ENCODE assay signal across 1 cellular context in the genomic region with DNA sequence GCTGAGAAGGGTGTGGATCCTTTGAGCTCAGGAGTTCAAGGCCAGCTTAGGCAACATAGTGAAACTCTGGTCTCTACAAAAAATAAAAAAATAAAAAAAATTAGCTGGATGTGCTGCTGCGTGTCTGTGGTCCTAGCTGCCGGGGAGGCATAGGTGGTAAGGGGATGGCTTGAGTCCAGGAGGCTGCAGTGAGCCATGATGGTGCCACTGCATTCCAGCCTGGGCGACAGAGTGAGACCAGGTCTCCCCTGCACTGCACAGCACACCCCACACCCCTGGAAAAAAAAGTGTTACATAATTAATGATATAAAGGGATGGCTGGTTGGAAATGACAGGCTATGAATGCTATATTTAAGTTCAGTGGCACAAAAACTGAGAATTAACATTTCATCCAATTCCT.
TF ChIP-seq lines count a peak whose summit lies in the region.

No MANE protein-coding gene starts in this region.

TF ChIP-seq in H1, 55 proteins besides CTCF, POLR2A, EP300 and RAD21:
- no peak for TF ChIP-seq GTF2F1 (IDR thresholded peaks at IDR 0.05; ENCODE audit: borderline replicate concordance, low read depth, low read length)
- no peak for TF ChIP-seq RBBP5 (IDR thresholded peaks at IDR 0.05; ENCODE audit: borderline replicate concordance, low read depth, low read length)
- no peak for TF ChIP-seq RNF2 (IDR thresholded peaks at IDR 0.05; ENCODE audit: borderline replicate concordance, low read depth, low read length, missing control alignments, poor library complexity, severe bottlenecking)
- TF ChIP-seq NRF1 (IDR thresholded peaks at IDR 0.05; ENCODE audit: low read depth, low read length), result no peak
- no peak for TF ChIP-seq MAFK (IDR thresholded peaks at IDR 0.05; ENCODE audit: low read depth, low read length)
- TF ChIP-seq CEBPB (IDR thresholded peaks at IDR 0.05; ENCODE audit: low read depth, low read length), result no peak
- TF ChIP-seq EGR1 (IDR thresholded peaks at IDR 0.05; ENCODE audit: borderline replicate concordance, low read depth, low read length), result no peak
- TF ChIP-seq TCF12 (IDR thresholded peaks at IDR 0.05; ENCODE audit: low read depth, low read length), result no peak
- TF ChIP-seq YY1 (IDR thresholded peaks at IDR 0.05; ENCODE audit: low read depth, low read length), result no peak
- no peak for TF ChIP-seq SP1 (IDR thresholded peaks at IDR 0.05; ENCODE audit: low read depth, low read length)
- no peak for TF ChIP-seq KDM5A (IDR thresholded peaks at IDR 0.05; ENCODE audit: low read length)
- no peak for TF ChIP-seq JUN (IDR thresholded peaks at IDR 0.05; ENCODE audit: low read depth, low read length)
- no peak for TF ChIP-seq BACH1 (IDR thresholded peaks at IDR 0.05; ENCODE audit: low read length)
- TF ChIP-seq ATF2 (IDR thresholded peaks at IDR 0.05; ENCODE audit: low read length), result no peak
- no peak for TF ChIP-seq CHD2 (IDR thresholded peaks at IDR 0.05; ENCODE audit: low read length)
- TF ChIP-seq BRCA1 (IDR thresholded peaks at IDR 0.05; ENCODE audit: low read depth, low read length), result no peak
- TF ChIP-seq CREB1 (IDR thresholded peaks at IDR 0.05), result no peak
